25 cellular contexts compared by ENCODE assay signal in the genomic region with DNA sequence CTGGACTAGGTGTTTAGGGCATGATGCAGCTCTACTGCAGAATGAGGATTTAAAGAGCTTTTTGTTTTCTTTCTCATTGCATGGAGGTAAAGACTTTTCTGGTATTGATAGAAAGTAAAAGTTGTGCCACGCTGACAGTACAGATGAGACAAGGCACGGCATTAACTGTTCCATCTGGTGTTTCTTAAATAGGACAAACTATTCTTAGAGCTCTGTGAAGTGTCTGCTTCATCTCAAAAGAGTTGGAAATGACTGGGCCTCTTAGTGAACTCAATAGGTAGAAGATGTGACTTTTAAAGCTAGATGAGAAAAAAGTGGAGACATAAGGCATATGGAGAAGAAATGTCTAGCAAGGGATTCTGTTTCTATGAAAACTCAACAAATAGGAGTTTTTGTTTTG.
"Had no signal": no experiment of that assay in that cellular context is flagged by ENCODE, and none has a peak within 500 bp of the region (broad histone marks: within the 10 kb centered on the region; RNA-seq: fewer than 3 reads in every experiment).

No MANE protein-coding gene starts in this region.

- H3K27ac ChIP-seq: PC-9, Peyer's patch, SJCRH30, SK-N-MC had no signal

- H3K27me3 ChIP-seq: Peyer's patch, SJCRH30 had no signal

- H3K9me3 ChIP-seq: Peyer's patch, SJCRH30 had no signal

- ATAC-seq: HepG2, Right ventricle myocardium inferior had no signal

- H2AFZ ChIP-seq: PC-9 had no signal

- H3K4me3 ChIP-seq: PC-9, Peyer's patch, SJCRH30, SK-N-MC had no signal

- H3K4me1 ChIP-seq: Peyer's patch, SJCRH30 had no signal

- DNase-seq: IMR-90; Kasumi-1; KG1; MV-4-11; NCI-H1048; NCI-H1105; NCI-H1417; NCI-H1436 treated with DMSO at 0.1 percent for 48 hours; NCI-H1694; NCI-H187 treated with DMSO at 0.1 percent for 48 hours; NCI-H2029 treated with DMSO at 0.1 percent for 48 hours; NCI-H2227 treated with DMSO at 0.1 percent for 48 hours; NCI-H524 treated with DMSO at 0.1 percent for 48 hours; NCI-H69; NCI-H774; NK-92 treated with Interleukin-12 subunit alpha and Interleukin-12 subunit beta, amount 100 ng/mL, for 24 hours; OCI-M1; PC-9; Peyer's patch; SHP77 treated with DMSO at 0.1 percent for 48 hours; SJCRH30; T-helper 1 cell had no signal

- H3K36me3 ChIP-seq: Peyer's patch, SJCRH30 had no signal

- H3K4me2 ChIP-seq: PC-9 had no signal
